In genomic region chr16:64962786-64963185, GRCh38 we compare ENCODE assay signal across 17 cellular contexts.
DNase-seq lines count a peak whose midpoint lies in the region; TF ChIP-seq lines count a peak whose summit lies in the region.
"Had no signal": no experiment of that assay in that cellular context is flagged by ENCODE, and none has a peak within 500 bp of the region (broad histone marks: within the 10 kb centered on the region; RNA-seq: fewer than 3 reads in every experiment).

No MANE protein-coding gene starts in this region.

- no peaks in the 10 kb centered on the region for H3K9me3 Mint-ChIP-seq in osteocyte (ENCODE audit: unreplicated experiment)

- no peak overlapping the region for H3K4me3 ChIP-seq in cardiac fibroblast (replicated peaks in 1 of 2; ENCODE audit: low read depth in 2 of 2, low read length in 2 of 2)

- TF ChIP-seq CTCF in cardiac fibroblast (IDR thresholded peaks at IDR 0.05; ENCODE audit: low read depth, low read length) = no peak
- no peak for TF ChIP-seq CTCF in osteocyte (IDR thresholded peaks at IDR 0.05)

- H3K27ac Mint-ChIP-seq in osteocyte (ENCODE audit: unreplicated experiment) = peak overlapping the region; percentile 56
- H3K27ac Mint-ChIP-seq: B cell; CD4-positive, alpha-beta memory T cell had no signal

- DNase-seq in EH (ENCODE audit: low read depth) = peak; percentile 79
- DNase-seq in cardiac fibroblast (ENCODE audit: low read depth in 2 of 2) = peak; percentile 29 to 51
- peak; percentile 38 for DNase-seq in iris pigment epithelial cell (ENCODE audit: low read depth)
- DNase-seq in osteocyte (ENCODE audit: extremely low spot score, unreplicated experiment) = no peak
- DNase-seq in stimulated activated CD4-positive, alpha-beta T cell treated with anti-CD3 and anti-CD28 coated beads, Interleukin-4, amount 100 ng/mL, for 24 hours = no peak
- DNase-seq in dedifferentiated amniotic fluid mesenchymal stem cell (ENCODE audit: extremely low spot score) = no peak
- DNase-seq in HUDEP-2 (lab: John Stamatoyannopoulos, UW; ENCODE audit: unreplicated experiment in 76 of 76) = no peak
- DNase-seq: ACHN; Calu3; CD4-positive, alpha-beta memory T cell; DMS79; NCI-H1092; NCI-H146; NCI-H2081 treated with DMSO at 0.1 percent for 48 hours; NCI-H510A treated with DMSO at 0.1 percent for 48 hours; NCI-H82 had no signal

- H3K27me3 Mint-ChIP-seq in osteocyte (ENCODE audit: unreplicated experiment) = no peaks in the 10 kb centered on the region
- H3K27me3 Mint-ChIP-seq: B cell; CD4-positive, alpha-beta memory T cell had no signal

- no peak overlapping the region for H3K4me3 Mint-ChIP-seq in osteocyte (ENCODE audit: unreplicated experiment)
- H3K4me3 Mint-ChIP-seq: B cell; CD4-positive, alpha-beta memory T cell had no signal

- H3K36me3 Mint-ChIP-seq in osteocyte (ENCODE audit: unreplicated experiment) = peaks cover 72% of the 10 kb centered on the region
- H3K36me3 Mint-ChIP-seq: CD4-positive, alpha-beta memory T cell had no signal

- H3K4me1 Mint-ChIP-seq in osteocyte (ENCODE audit: unreplicated experiment) = peaks cover 33% of the 10 kb centered on the region
- H3K4me1 Mint-ChIP-seq: B cell had no signal

Comparison
In these comparisons a context has a peak if more than half of its experiments do, and no peak if none do; other contexts are left out.
1. DNase-seq: peak in EH (single experiment), cardiac fibroblast (2 of 2) and iris pigment epithelial cell (single experiment); none in osteocyte (single experiment), stimulated activated CD4-positive, alpha-beta T cell treated with anti-CD3 and anti-CD28 coated beads, Interleukin-4, amount 100 ng/mL, for 24 hours (single experiment), dedifferentiated amniotic fluid mesenchymal stem cell (single experiment) and HUDEP-2 (0 of 76).